ENCODE assay signal across 1 cellular context in the genomic region with DNA sequence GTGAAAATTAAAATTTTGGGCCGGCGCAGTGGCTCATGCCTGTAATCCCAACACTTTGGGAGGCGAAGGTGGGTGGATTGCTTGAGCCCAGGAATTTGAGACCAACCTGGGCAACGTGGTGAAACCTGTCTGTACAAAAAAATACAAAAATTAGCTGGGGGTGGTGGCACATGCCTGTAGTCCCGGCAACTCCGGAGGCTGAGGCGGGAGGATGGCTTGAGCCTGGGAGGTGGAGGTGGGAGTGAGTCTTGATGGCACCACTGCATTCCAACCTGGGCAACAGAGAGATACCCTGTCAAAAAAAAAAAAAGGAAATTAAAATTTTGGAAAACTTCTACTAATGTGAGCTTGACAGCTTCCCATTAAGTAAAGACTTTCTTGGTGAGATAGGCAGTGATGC.
TF ChIP-seq lines count a peak whose summit lies in the region.

No MANE protein-coding gene starts in this region.

TF ChIP-seq in GM12878, 131 proteins besides CTCF, POLR2A, EP300 and RAD21:
- TF ChIP-seq EGR1 (IDR thresholded peaks at IDR 0.05; ENCODE audit: borderline replicate concordance in 1 of 2, low read depth in 2 of 2, low read length in 2 of 2) (no peak), HDAC6 (IDR thresholded peaks at IDR 0.05; ENCODE audit: unreplicated experiment) (no peak), ETV6 (conservative IDR thresholded peaks at IDR 0.05 in 1 of 2, IDR thresholded peaks at IDR 0.05 in 1 of 2; ENCODE audit: borderline replicate concordance in 1 of 2, low read depth in 1 of 2) (no peak), TBL1XR1 (IDR thresholded peaks at IDR 0.05; ENCODE audit: low read depth, low read length) (no peak), MLLT1 (IDR thresholded peaks at IDR 0.05) (no peak), SP1 (IDR thresholded peaks at IDR 0.05; ENCODE audit: low read depth, low read length) (no peak), SIN3A (IDR thresholded peaks at IDR 0.05; ENCODE audit: low read depth, low read length) (no peak), RB1 (IDR thresholded peaks at IDR 0.05; ENCODE audit: borderline replicate concordance) (no peak), SUPT20H (IDR thresholded peaks at IDR 0.05; ENCODE audit: borderline replicate concordance, control insufficient read depth, low read depth, low read length) (no peak), PAX5 (IDR thresholded peaks at IDR 0.05; ENCODE audit: borderline replicate concordance, low read depth, low read length) (no peak), TARDBP (IDR thresholded peaks at IDR 0.05; ENCODE audit: borderline replicate concordance) (no peak), BRCA1 (IDR thresholded peaks at IDR 0.05; ENCODE audit: low read depth, low read length) (no peak)
- TF ChIP-seq, protein P1, sequence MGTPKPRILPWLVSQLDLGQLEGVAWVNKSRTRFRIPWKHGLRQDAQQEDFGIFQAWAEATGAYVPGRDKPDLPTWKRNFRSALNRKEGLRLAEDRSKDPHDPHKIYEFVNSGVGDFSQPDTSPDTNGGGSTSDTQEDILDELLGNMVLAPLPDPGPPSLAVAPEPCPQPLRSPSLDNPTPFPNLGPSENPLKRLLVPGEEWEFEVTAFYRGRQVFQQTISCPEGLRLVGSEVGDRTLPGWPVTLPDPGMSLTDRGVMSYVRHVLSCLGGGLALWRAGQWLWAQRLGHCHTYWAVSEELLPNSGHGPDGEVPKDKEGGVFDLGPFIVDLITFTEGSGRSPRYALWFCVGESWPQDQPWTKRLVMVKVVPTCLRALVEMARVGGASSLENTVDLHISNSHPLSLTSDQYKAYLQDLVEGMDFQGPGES (IDR thresholded peaks at IDR 0.05): no peak
- TF ChIP-seq, protein P2, sequence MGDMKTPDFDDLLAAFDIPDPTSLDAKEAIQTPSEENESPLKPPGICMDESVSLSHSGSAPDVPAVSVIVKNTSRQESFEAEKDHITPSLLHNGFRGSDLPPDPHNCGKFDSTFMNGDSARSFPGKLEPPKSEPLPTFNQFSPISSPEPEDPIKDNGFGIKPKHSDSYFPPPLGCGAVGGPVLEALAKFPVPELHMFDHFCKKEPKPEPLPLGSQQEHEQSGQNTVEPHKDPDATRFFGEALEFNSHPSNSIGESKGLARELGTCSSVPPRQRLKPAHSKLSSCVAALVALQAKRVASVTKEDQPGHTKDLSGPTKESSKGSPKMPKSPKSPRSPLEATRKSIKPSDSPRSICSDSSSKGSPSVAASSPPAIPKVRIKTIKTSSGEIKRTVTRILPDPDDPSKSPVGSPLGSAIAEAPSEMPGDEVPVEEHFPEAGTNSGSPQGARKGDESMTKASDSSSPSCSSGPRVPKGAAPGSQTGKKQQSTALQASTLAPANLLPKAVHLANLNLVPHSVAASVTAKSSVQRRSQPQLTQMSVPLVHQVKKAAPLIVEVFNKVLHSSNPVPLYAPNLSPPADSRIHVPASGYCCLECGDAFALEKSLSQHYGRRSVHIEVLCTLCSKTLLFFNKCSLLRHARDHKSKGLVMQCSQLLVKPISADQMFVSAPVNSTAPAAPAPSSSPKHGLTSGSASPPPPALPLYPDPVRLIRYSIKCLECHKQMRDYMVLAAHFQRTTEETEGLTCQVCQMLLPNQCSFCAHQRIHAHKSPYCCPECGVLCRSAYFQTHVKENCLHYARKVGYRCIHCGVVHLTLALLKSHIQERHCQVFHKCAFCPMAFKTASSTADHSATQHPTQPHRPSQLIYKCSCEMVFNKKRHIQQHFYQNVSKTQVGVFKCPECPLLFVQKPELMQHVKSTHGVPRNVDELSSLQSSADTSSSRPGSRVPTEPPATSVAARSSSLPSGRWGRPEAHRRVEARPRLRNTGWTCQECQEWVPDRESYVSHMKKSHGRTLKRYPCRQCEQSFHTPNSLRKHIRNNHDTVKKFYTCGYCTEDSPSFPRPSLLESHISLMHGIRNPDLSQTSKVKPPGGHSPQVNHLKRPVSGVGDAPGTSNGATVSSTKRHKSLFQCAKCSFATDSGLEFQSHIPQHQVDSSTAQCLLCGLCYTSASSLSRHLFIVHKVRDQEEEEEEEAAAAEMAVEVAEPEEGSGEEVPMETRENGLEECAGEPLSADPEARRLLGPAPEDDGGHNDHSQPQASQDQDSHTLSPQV (IDR thresholded peaks at IDR 0.05): no peak
TF ChIP-seq in GM12878: peak in this region for 0.
